ENCODE assay signal across 6 cellular contexts in the genomic region with DNA sequence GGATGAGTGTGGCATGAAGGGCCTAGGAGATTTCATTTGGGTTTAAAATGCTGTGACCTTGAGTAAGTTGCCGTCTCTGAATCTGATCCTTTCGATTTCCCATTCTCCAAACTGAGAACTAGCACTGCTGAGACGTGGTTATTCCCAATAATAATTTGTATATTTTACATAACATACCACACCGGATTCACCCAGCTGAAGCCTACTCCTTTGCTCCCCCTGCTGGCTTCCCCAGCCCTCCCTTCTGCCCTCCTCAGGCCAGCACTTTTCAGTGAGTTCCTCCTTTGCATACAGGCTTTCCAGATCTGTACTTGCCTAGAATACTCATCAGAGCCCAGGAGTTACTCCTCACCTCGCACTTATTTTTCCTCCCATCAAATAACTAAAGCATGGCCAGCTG.
DNase-seq lines count a peak whose midpoint lies in the region; ATAC-seq and TF ChIP-seq lines count a peak whose summit lies in the region.
"Not testable (repeated sequence)": the region's sequence is repeated elsewhere in the genome, so short reads cannot be mapped to it uniquely, and the experiment has no call there.

No MANE protein-coding gene starts in this region.

- H3K9me3 Mint-ChIP-seq in CD4-positive, alpha-beta T cell, result not testable (repeated sequence)

- H3K4me3 ChIP-seq in HCT116 (replicated peaks in 1 of 2; ENCODE audit: low read depth in 1 of 2, low read length in 2 of 2); IMR-90 (ENCODE audit: insufficient read depth, low read depth, low read length); PC-3 (ENCODE audit: low read length): not testable (repeated sequence)

- H3K4ac ChIP-seq in IMR-90 (ENCODE audit: low read depth, low read length), result not testable (repeated sequence)

- not testable (repeated sequence) for H4K5ac ChIP-seq in IMR-90 (ENCODE audit: low read depth, low read length)

- in situ Hi-C loops in IMR-90 (cut with MboI; ENCODE audit: low sequenced_read_pairs), result not testable (repeated sequence)

- not testable (repeated sequence) for H3K9me1 ChIP-seq in IMR-90 (ENCODE audit: insufficient read depth, low read length)

- TF ChIP-seq CTCF in CD4-positive, alpha-beta T cell (IDR thresholded peaks at IDR 0.05); HCT116 (IDR thresholded peaks at IDR 0.05 in 2 of 3, conservative IDR thresholded peaks at IDR 0.05 in 1 of 3; ENCODE audit: borderline replicate concordance in 1 of 3, insufficient read depth in 1 of 3, low read depth in 2 of 3, low read length in 2 of 3); IMR-90 (conservative IDR thresholded peaks at IDR 0.05; ENCODE audit: low read depth, low read length); PC-3 (conservative IDR thresholded peaks at IDR 0.05; ENCODE audit: low read depth, low read length); foreskin keratinocyte (conservative IDR thresholded peaks at IDR 0.05): not testable (repeated sequence)

- H2AK5ac ChIP-seq in IMR-90 (ENCODE audit: low read depth, low read length), result not testable (repeated sequence)

- dilution Hi-C loops in IMR-90 (cut with HindIII; ENCODE audit: low sequenced_read_pairs, unreplicated experiment), result not testable (repeated sequence)

- ATAC-seq in CD4-positive, alpha-beta T cell (ENCODE audit: poor library complexity), result peak; percentile 52
- peak; percentile 77 for ATAC-seq in HCT116
- ATAC-seq in IMR-90 (ENCODE audit: low read depth), result peak; percentile 56
- 0 out of 2 replicates have a peak, but pooled peaks have one; percentile 37 for ATAC-seq in PC-3
- peak; percentile 50 for ATAC-seq in foreskin keratinocyte
- ATAC-seq in left lobe of liver, result peak; percentile 42

- DNase-seq in CD4-positive, alpha-beta T cell; HCT116 (ENCODE audit: low read depth, low spot score); IMR-90; PC-3; foreskin keratinocyte; left lobe of liver (ENCODE audit: low spot score): not testable (repeated sequence)

- not testable (repeated sequence) for TF ChIP-seq RAD21 in HCT116 (IDR thresholded peaks at IDR 0.05; ENCODE audit: low read depth); IMR-90 (IDR thresholded peaks at IDR 0.05; ENCODE audit: low read length)

- H3K27ac ChIP-seq in CD4-positive, alpha-beta T cell (ENCODE audit: low read depth, low read length); HCT116 (ENCODE audit: low read depth, low read length); IMR-90 (ENCODE audit: insufficient read depth, low read length); PC-3 (ENCODE audit: low read length); foreskin keratinocyte: not testable (repeated sequence)

- H2BK120ac ChIP-seq in IMR-90 (ENCODE audit: low read depth, low read length), result not testable (repeated sequence)

- not testable (repeated sequence) for H3K56ac ChIP-seq in IMR-90 (ENCODE audit: extremely low read depth, insufficient read depth, low read length)

- not testable (repeated sequence) for H3K4me2 ChIP-seq in HCT116 (ENCODE audit: low read length); IMR-90 (ENCODE audit: low read depth, low read length); PC-3 (ENCODE audit: low read length)

- H3K27ac Mint-ChIP-seq in CD4-positive, alpha-beta T cell, result not testable (repeated sequence)

- intact Hi-C loops in CD4-positive, alpha-beta T cell (cut with DNase I, micrococcal nuclease); HCT116 (cut with micrococcal nuclease); IMR-90 (cut with micrococcal nuclease); PC-3 (cut with micrococcal nuclease): not testable (repeated sequence)

- CTCF ChIA-PET in CD4-positive, alpha-beta T cell (lab: Charles Lee); HCT116 (lab: Charles Lee); IMR-90 (lab: Yijun Ruan, JAX); PC-3 (lab: Charles Lee): not testable (repeated sequence)

- not testable (repeated sequence) for H3K79me2 ChIP-seq in HCT116 (ENCODE audit: insufficient read depth, low read length); PC-3 (ENCODE audit: low read length)

- not testable (repeated sequence) for H3K4me1 ChIP-seq in HCT116 (ENCODE audit: control insufficient read depth in 1 of 2, insufficient read depth in 2 of 2, low read length in 2 of 2); IMR-90 (ENCODE audit: control insufficient read depth, insufficient read depth, low read length); PC-3 (ENCODE audit: insufficient read depth, low read length); foreskin keratinocyte

- not testable (repeated sequence) for H3K36me3 Mint-ChIP-seq in CD4-positive, alpha-beta T cell (ENCODE audit: low read depth)

- POLR2A ChIA-PET in CD4-positive, alpha-beta T cell (lab: Charles Lee); HCT116 (lab: Charles Lee); IMR-90 (lab: Charles Lee; ENCODE audit: unreplicated experiment); PC-3 (lab: Charles Lee; ENCODE audit: unreplicated experiment): not testable (repeated sequence)

- H4K20me1 ChIP-seq in HCT116 (ENCODE audit: insufficient read depth); IMR-90 (ENCODE audit: insufficient read depth, low read length); PC-3 (ENCODE audit: low read length): not testable (repeated sequence)

- H3K9me2 ChIP-seq in HCT116 (ENCODE audit: insufficient read depth); PC-3 (replicated peaks; ENCODE audit: low read length): not testable (repeated sequence)

- no CpG with 5 or more reads among the region's 5 CpGs for WGBS in IMR-90 (ENCODE audit: extremely low coverage in 2 of 2, insufficient read length in 1 of 2), 2 experiments

- H3K79me1 ChIP-seq in IMR-90 (ENCODE audit: low read depth in 1 of 2, low read length in 2 of 2), result not testable (repeated sequence)

- not testable (repeated sequence) for H4K8ac ChIP-seq in IMR-90 (ENCODE audit: low read depth in 2 of 2, low read length in 2 of 2)

- H3K9ac ChIP-seq in HCT116 (ENCODE audit: low read length); IMR-90 (ENCODE audit: low read depth, low read length); PC-3 (ENCODE audit: low read length): not testable (repeated sequence)

- not testable (repeated sequence) for H2AFZ ChIP-seq in HCT116 (ENCODE audit: low read depth, low read length, poor library complexity, severe bottlenecking); IMR-90 (replicated peaks; ENCODE audit: low read length, poor library complexity); PC-3 (ENCODE audit: low read length)

- H3K9me3 ChIP-seq in CD4-positive, alpha-beta T cell (ENCODE audit: control insufficient read depth, low read length); HCT116 (ENCODE audit: control insufficient read depth in 1 of 2, insufficient read depth in 1 of 2, low read depth in 1 of 2, low read length in 2 of 2); IMR-90 (ENCODE audit: control insufficient read depth, insufficient read depth, low read length); PC-3 (ENCODE audit: low read length): not testable (repeated sequence)

- not testable (repeated sequence) for BruUV-seq in HCT116 (replicated peaks; lab: Mats Ljungman, UMichigan); IMR-90 (replicated peaks; lab: Mats Ljungman, UMichigan); PC-3 (replicated peaks; lab: Mats Ljungman, UMichigan)

- not testable (repeated sequence) for H3K36me3 ChIP-seq in HCT116 (ENCODE audit: control insufficient read depth in 1 of 2, insufficient read depth in 2 of 2, low read length in 2 of 2); IMR-90 (ENCODE audit: control insufficient read depth, insufficient read depth, low read length); PC-3 (ENCODE audit: low read depth, low read length)

- H3K14ac ChIP-seq in IMR-90 (replicated peaks; ENCODE audit: low read depth, low read length), result not testable (repeated sequence)

- not testable (repeated sequence) for H3K18ac ChIP-seq in IMR-90 (ENCODE audit: low read depth, low read length)

- H3K27me3 Mint-ChIP-seq in CD4-positive, alpha-beta T cell, result not testable (repeated sequence)

- not testable (repeated sequence) for H3K4me1 Mint-ChIP-seq in CD4-positive, alpha-beta T cell (ENCODE audit: low read depth)

- H2BK20ac ChIP-seq in IMR-90 (ENCODE audit: low read depth, low read length), result not testable (repeated sequence)

- not testable (repeated sequence) for H2BK5ac ChIP-seq in IMR-90 (ENCODE audit: low read depth, low read length, poor library complexity, severe bottlenecking)

- not testable (repeated sequence) for H3K23ac ChIP-seq in IMR-90 (ENCODE audit: low read depth, low read length)

- not testable (repeated sequence) for H2BK15ac ChIP-seq in IMR-90 (ENCODE audit: low read depth, low read length)

- not testable (repeated sequence) for H3K4me3 Mint-ChIP-seq in CD4-positive, alpha-beta T cell

- H4K91ac ChIP-seq in IMR-90 (ENCODE audit: insufficient read depth, low read depth, low read length), result not testable (repeated sequence)

- H3F3A ChIP-seq in PC-3 (ENCODE audit: low read length, unreplicated experiment), result not testable (repeated sequence)

- H3K27me3 ChIP-seq in CD4-positive, alpha-beta T cell (ENCODE audit: control insufficient read depth, insufficient read depth, low read length); HCT116 (ENCODE audit: insufficient read depth, low read length); IMR-90 (ENCODE audit: control insufficient read depth, insufficient read depth, low read length); PC-3 (ENCODE audit: low read length); foreskin keratinocyte: not testable (repeated sequence)

- RAD21 ChIA-PET in HCT116 (lab: Charles Lee; ENCODE audit: low non-redundant PET in 1 of 2, low total read pairs in 2 of 2, uncharacterized antibody in 2 of 2, unreplicated experiment in 2 of 2), result not testable (repeated sequence)

- H2AK9ac ChIP-seq in IMR-90 (replicated peaks; ENCODE audit: low read depth, low read length, poor library complexity), result not testable (repeated sequence)

- TF ChIP-seq POLR2A in HCT116 (IDR thresholded peaks at IDR 0.05; ENCODE audit: borderline replicate concordance, extremely low read depth, insufficient read depth, insufficient read length); IMR-90 (IDR thresholded peaks at IDR 0.05; ENCODE audit: low read depth, low read length): not testable (repeated sequence)
